13 cellular contexts compared by ENCODE assay signal in genomic region chr5:39775458-39776365, GRCh38.
A peak's percentile ranks its signal among the peaks of the same experiment; 100 is the strongest.
DNase-seq lines count a peak whose midpoint lies in the region; ATAC-seq and TF ChIP-seq lines count a peak whose summit lies in the region.
"Had no signal": no experiment of that assay in that cellular context is flagged by ENCODE, and none has a peak within 500 bp of the region (broad histone marks: within the 10 kb centered on the region; RNA-seq: fewer than 3 reads in every experiment).

No MANE protein-coding gene starts in this region.

- TF ChIP-seq CTCF in fibroblast of lung (conservative IDR thresholded peaks at IDR 0.05 in 1 of 2, IDR thresholded peaks at IDR 0.05 in 1 of 2; ENCODE audit: low read depth in 1 of 2, low read length in 2 of 2): no peak
- TF ChIP-seq CTCF in osteoblast (IDR thresholded peaks at IDR 0.05; ENCODE audit: extremely low read depth, low read depth, low read length): no peak

- H3K4me1 ChIP-seq in SJSA1 (replicated peaks) (peaks cover 29% of the 10 kb centered on the region), fibroblast of lung (ENCODE audit: control insufficient read depth, extremely low read depth, insufficient read depth, low read length) (peaks cover 9% of the 10 kb centered on the region), osteoblast (ENCODE audit: insufficient read depth, low read length) (peaks cover 22% of the 10 kb centered on the region)

- H3K27ac ChIP-seq in SJSA1: peak overlapping the region; percentile 90
- H3K27ac ChIP-seq in fibroblast of lung (ENCODE audit: insufficient read depth, low read length): peak overlapping the region; percentile 51
- peak overlapping the region; percentile 82 for H3K27ac ChIP-seq in osteoblast (ENCODE audit: low read depth, low read length)
- H3K27ac ChIP-seq: PC-9 had no signal

- DNase-seq in EH (ENCODE audit: low read depth) (peak; percentile 93), SJSA1 (ENCODE audit: low read depth in 1 of 2, low spot score in 2 of 2) (peak; percentile 69 to 73), fibroblast of lung (ENCODE audit: low read depth in 2 of 2) (peak; percentile 89 to 93), osteoblast (ENCODE audit: insufficient read length, low spot score, missing footprints) (no peak), NCI-H2107 (lab: John Stamatoyannopoulos, UW) (no peak), retina (no peak)
- DNase-seq in activated CD8-positive, alpha-beta memory T cell treated with anti-CD3 and anti-CD28 coated beads, Interleukin-2, amount 50 U/mL, for 48 hours: no peak
- DNase-seq: amygdala; H7; NCI-H2081 treated with DMSO at 0.1 percent for 48 hours; stimulated activated CD4-positive, alpha-beta T cell treated with anti-CD3 and anti-CD28 coated beads, Interleukin-15, amount 100 ng/mL, for 24 hours had no signal

- no peaks in the 10 kb centered on the region for H3K27me3 ChIP-seq in SJSA1 (replicated peaks)
- H3K27me3 ChIP-seq in fibroblast of lung (ENCODE audit: control insufficient read depth, insufficient read depth, low read length): no peaks in the 10 kb centered on the region
- no peaks in the 10 kb centered on the region for H3K27me3 ChIP-seq in osteoblast (ENCODE audit: insufficient read depth, low read length)

- ATAC-seq in HG02571 (IDR thresholded peaks at IDR 0.05; ENCODE audit: unreplicated experiment): no peak

- H3K4me2 ChIP-seq in fibroblast of lung (ENCODE audit: extremely low read depth, insufficient read depth, low read length): no peak overlapping the region
- peak overlapping the region; percentile 52 for H3K4me2 ChIP-seq in osteoblast (ENCODE audit: insufficient read depth, low read length)
- H3K4me2 ChIP-seq: PC-9 had no signal

- H3K36me3 ChIP-seq in SJSA1 (no peaks in the 10 kb centered on the region), fibroblast of lung (ENCODE audit: control insufficient read depth, insufficient read depth, low read length) (no peaks in the 10 kb centered on the region), osteoblast (ENCODE audit: insufficient read depth, low read length) (no peaks in the 10 kb centered on the region)

- H2AFZ ChIP-seq in fibroblast of lung (ENCODE audit: low read length) (no peak overlapping the region), osteoblast (ENCODE audit: low read length) (peak overlapping the region; percentile 11)
- H2AFZ ChIP-seq: PC-9 had no signal

- H4K20me1 ChIP-seq in fibroblast of lung (ENCODE audit: control insufficient read depth, extremely low read depth, insufficient read depth, low read length) (no peaks in the 10 kb centered on the region), osteoblast (ENCODE audit: insufficient read depth, low read length) (no peaks in the 10 kb centered on the region)

- no peak overlapping the region for H3K9ac ChIP-seq in fibroblast of lung (ENCODE audit: insufficient read depth, low read length)

- no peaks in the 10 kb centered on the region for H3K79me2 ChIP-seq in fibroblast of lung (ENCODE audit: control insufficient read depth, insufficient read depth, low read length)
- H3K79me2 ChIP-seq in osteoblast (ENCODE audit: insufficient read depth, low read length): no peaks in the 10 kb centered on the region

- H3K4me3 ChIP-seq in SJSA1 (no peak overlapping the region), fibroblast of lung (replicated peaks in 1 of 4; ENCODE audit: control extremely low read depth in 1 of 4, insufficient read depth in 1 of 4, low read depth in 3 of 4, low read length in 4 of 4) (no peak overlapping the region), osteoblast (ENCODE audit: insufficient read depth, low read length) (no peak overlapping the region)
- H3K4me3 ChIP-seq: PC-9 had no signal

- no peaks in the 10 kb centered on the region for H3K9me3 ChIP-seq in SJSA1 (replicated peaks)
- H3K9me3 ChIP-seq in fibroblast of lung (ENCODE audit: control insufficient read depth, insufficient read depth, low read depth, low read length): no peaks in the 10 kb centered on the region
- H3K9me3 ChIP-seq in osteoblast (ENCODE audit: low read depth, low read length): no peaks in the 10 kb centered on the region

Comparison
In these comparisons a context has a peak if more than half of its experiments do, and no peak if none do; other contexts are left out.
1. DNase-seq: peak in EH (single experiment), SJSA1 (2 of 2) and fibroblast of lung (2 of 2); none in osteoblast (single experiment), activated CD8-positive, alpha-beta memory T cell treated with anti-CD3 and anti-CD28 coated beads, Interleukin-2, amount 50 U/mL, for 48 hours (single experiment), NCI-H2107 (single experiment) and retina (single experiment).
2. Peak in every context shown above with its lines, with median percentiles within 50 percentile points of each other: H3K27ac ChIP-seq.